Comparison of ENCODE assay signal across 1 cellular context in genomic region chr1:149845416-149845815, GRCh38.
TF ChIP-seq lines count a peak whose summit lies in the region.

No MANE protein-coding gene starts in this region.

TF ChIP-seq in H1, 55 proteins besides CTCF, POLR2A, EP300 and RAD21 (continued from another document):
- TF ChIP-seq EGR1 (IDR thresholded peaks at IDR 0.05; ENCODE audit: borderline replicate concordance, low read depth, low read length): no peak
- TF ChIP-seq TAF1 (IDR thresholded peaks at IDR 0.05; ENCODE audit: low read depth, low read length): peak; percentile 53; the same call in 1 of the 2 replicates
- no peak for TF ChIP-seq POU5F1 (IDR thresholded peaks at IDR 0.05; ENCODE audit: low read depth, low read length)
- TF ChIP-seq TBP (IDR thresholded peaks at IDR 0.05; ENCODE audit: low read depth, low read length): peak; percentile 46; the same call in 1 of the 2 replicates
- TF ChIP-seq SIRT6 (IDR thresholded peaks at IDR 0.05; ENCODE audit: low read length): no peak
- no peak for TF ChIP-seq CHD2 (IDR thresholded peaks at IDR 0.05; ENCODE audit: low read length)
- peak; percentile 65 for TF ChIP-seq CHD7 (IDR thresholded peaks at IDR 0.05; ENCODE audit: insufficient replicate concordance, low read length)
- no peak for TF ChIP-seq RNF2 (IDR thresholded peaks at IDR 0.05; ENCODE audit: borderline replicate concordance, low read depth, low read length, missing control alignments, poor library complexity, severe bottlenecking)
- TF ChIP-seq USF2 (IDR thresholded peaks at IDR 0.05; ENCODE audit: low read length): no peak
- TF ChIP-seq CTBP2 (IDR thresholded peaks at IDR 0.05; ENCODE audit: borderline replicate concordance, insufficient read depth, insufficient read length, low read length): no peak
- TF ChIP-seq TAF7 (optimal IDR thresholded peaks at IDR 0.05; ENCODE audit: borderline replicate concordance, low read depth, low read length): peak; percentile 61
- TF ChIP-seq ZNF274 (IDR thresholded peaks at IDR 0.05; ENCODE audit: borderline replicate concordance, extremely low read depth, low read length): no peak
- TF ChIP-seq CBX8 (IDR thresholded peaks at IDR 0.05; ENCODE audit: borderline replicate concordance, low read depth, low read length): no peak
- TF ChIP-seq JUN (IDR thresholded peaks at IDR 0.05; ENCODE audit: low read depth, low read length): no peak
- TF ChIP-seq ATF3 (IDR thresholded peaks at IDR 0.05; ENCODE audit: insufficient read depth, low read depth, low read length): no peak
- TF ChIP-seq CEBPB (IDR thresholded peaks at IDR 0.05; ENCODE audit: low read depth, low read length): no peak
- TF ChIP-seq HDAC2 (IDR thresholded peaks at IDR 0.05; ENCODE audit: borderline replicate concordance in 1 of 2, low read depth in 2 of 2, low read length in 2 of 2): no peak
- TF ChIP-seq MAFK (IDR thresholded peaks at IDR 0.05; ENCODE audit: low read depth, low read length): no peak
- TF ChIP-seq KDM5A (IDR thresholded peaks at IDR 0.05; ENCODE audit: low read length): no peak
- TF ChIP-seq SP4 (IDR thresholded peaks at IDR 0.05; ENCODE audit: low read length): no peak
- TF ChIP-seq SP1 (IDR thresholded peaks at IDR 0.05; ENCODE audit: low read depth, low read length): peak; percentile 64; the same call in 1 of the 2 replicates
- no peak for TF ChIP-seq FOSL1 (IDR thresholded peaks at IDR 0.05; ENCODE audit: insufficient read depth, low read depth, low read length)
- peak; percentile 94 for TF ChIP-seq NANOG (IDR thresholded peaks at IDR 0.05; ENCODE audit: insufficient read depth, low read depth, low read length, poor library complexity, severe bottlenecking)
- no peak for TF ChIP-seq EZH2 (IDR thresholded peaks at IDR 0.05; ENCODE audit: low read depth, low read length, severe bottlenecking)
